Comparison of ENCODE assay signal across 1 cellular context in the genomic region with DNA sequence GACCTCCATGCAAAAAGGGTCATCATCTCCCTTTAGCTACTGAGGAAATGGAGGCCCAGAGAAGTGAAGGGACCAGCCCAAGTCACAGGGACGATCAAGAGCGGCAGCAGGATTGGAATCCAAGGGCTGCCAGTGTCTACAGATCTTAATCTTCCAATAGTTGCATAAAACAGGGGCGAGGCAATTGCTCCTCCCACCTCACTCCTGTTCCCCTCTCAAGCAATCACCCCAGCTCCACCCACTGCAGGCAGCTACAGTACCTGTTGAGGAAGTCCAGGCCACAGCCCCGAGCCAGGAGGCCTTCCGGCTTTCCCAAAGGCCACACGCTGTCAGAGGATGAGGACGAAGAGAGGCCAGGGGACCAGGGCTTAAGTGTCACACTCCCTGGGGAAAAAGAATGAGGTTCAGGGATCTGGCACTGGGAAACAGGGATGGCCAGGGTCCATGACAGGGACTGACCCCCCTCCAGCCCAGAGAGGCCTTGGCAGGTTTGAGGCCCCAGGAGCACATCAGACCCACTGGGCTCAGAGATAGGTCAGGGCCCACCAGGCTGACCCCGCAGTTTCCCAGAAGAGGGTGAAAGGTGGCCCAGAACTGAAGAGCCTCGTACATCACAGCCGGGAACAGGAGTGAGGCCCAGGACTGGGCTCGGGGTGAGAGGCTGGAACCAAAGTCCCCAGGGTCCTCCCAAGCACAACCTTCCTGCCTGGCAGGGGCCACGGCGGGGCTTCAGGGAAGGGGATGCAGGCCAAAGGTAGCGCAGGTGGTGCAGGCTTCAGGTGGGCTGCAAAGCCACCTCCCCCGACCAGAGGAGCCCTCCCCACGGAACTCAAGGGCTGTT.
TF ChIP-seq lines count a peak whose summit lies in the region.

No MANE protein-coding gene starts in this region.

TF ChIP-seq in HepG2, 621 proteins besides CTCF, POLR2A, EP300 and RAD21 (continued from another document and continues in another):
- TF ChIP-seq ZNF558 (CRISPR knock-in tag; IDR thresholded peaks at IDR 0.05; ENCODE audit: borderline replicate concordance) (0 out of 2 replicates have a peak, but pooled peaks have one; percentile 1), NFATC3 (CRISPR knock-in tag; IDR thresholded peaks at IDR 0.05) (no peak), U2AF2 (IDR thresholded peaks at IDR 0.05; ENCODE audit: low read depth, low read length) (no peak), ZFP1 (CRISPR knock-in tag; IDR thresholded peaks at IDR 0.05) (no peak), KLF6 (CRISPR knock-in tag; IDR thresholded peaks at IDR 0.05) (no peak), SALL2 (CRISPR knock-in tag; IDR thresholded peaks at IDR 0.05) (peak; percentile 27), ADNP (CRISPR knock-in tag; IDR thresholded peaks at IDR 0.05) (no peak), TBX3 (IDR thresholded peaks at IDR 0.05; ENCODE audit: borderline replicate concordance) (no peak), RXRB (CRISPR knock-in tag; IDR thresholded peaks at IDR 0.05; ENCODE audit: borderline replicate concordance) (no peak; the same call in 1 of the 2 replicates), KAT2B (IDR thresholded peaks at IDR 0.05; ENCODE audit: borderline replicate concordance, low read depth, low read length) (no peak), HDAC6 (IDR thresholded peaks at IDR 0.05; ENCODE audit: low read depth, low read length) (no peak)
- TF ChIP-seq, protein P1, sequence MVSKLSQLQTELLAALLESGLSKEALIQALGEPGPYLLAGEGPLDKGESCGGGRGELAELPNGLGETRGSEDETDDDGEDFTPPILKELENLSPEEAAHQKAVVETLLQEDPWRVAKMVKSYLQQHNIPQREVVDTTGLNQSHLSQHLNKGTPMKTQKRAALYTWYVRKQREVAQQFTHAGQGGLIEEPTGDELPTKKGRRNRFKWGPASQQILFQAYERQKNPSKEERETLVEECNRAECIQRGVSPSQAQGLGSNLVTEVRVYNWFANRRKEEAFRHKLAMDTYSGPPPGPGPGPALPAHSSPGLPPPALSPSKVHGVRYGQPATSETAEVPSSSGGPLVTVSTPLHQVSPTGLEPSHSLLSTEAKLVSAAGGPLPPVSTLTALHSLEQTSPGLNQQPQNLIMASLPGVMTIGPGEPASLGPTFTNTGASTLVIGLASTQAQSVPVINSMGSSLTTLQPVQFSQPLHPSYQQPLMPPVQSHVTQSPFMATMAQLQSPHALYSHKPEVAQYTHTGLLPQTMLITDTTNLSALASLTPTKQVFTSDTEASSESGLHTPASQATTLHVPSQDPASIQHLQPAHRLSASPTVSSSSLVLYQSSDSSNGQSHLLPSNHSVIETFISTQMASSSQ (IDR thresholded peaks at IDR 0.05; ENCODE audit: low read depth), result no peak
- TF ChIP-seq, protein P1 (CRISPR knock-in tag; IDR thresholded peaks at IDR 0.05; ENCODE audit: borderline replicate concordance), result no peak
- TF ChIP-seq, protein P2, sequence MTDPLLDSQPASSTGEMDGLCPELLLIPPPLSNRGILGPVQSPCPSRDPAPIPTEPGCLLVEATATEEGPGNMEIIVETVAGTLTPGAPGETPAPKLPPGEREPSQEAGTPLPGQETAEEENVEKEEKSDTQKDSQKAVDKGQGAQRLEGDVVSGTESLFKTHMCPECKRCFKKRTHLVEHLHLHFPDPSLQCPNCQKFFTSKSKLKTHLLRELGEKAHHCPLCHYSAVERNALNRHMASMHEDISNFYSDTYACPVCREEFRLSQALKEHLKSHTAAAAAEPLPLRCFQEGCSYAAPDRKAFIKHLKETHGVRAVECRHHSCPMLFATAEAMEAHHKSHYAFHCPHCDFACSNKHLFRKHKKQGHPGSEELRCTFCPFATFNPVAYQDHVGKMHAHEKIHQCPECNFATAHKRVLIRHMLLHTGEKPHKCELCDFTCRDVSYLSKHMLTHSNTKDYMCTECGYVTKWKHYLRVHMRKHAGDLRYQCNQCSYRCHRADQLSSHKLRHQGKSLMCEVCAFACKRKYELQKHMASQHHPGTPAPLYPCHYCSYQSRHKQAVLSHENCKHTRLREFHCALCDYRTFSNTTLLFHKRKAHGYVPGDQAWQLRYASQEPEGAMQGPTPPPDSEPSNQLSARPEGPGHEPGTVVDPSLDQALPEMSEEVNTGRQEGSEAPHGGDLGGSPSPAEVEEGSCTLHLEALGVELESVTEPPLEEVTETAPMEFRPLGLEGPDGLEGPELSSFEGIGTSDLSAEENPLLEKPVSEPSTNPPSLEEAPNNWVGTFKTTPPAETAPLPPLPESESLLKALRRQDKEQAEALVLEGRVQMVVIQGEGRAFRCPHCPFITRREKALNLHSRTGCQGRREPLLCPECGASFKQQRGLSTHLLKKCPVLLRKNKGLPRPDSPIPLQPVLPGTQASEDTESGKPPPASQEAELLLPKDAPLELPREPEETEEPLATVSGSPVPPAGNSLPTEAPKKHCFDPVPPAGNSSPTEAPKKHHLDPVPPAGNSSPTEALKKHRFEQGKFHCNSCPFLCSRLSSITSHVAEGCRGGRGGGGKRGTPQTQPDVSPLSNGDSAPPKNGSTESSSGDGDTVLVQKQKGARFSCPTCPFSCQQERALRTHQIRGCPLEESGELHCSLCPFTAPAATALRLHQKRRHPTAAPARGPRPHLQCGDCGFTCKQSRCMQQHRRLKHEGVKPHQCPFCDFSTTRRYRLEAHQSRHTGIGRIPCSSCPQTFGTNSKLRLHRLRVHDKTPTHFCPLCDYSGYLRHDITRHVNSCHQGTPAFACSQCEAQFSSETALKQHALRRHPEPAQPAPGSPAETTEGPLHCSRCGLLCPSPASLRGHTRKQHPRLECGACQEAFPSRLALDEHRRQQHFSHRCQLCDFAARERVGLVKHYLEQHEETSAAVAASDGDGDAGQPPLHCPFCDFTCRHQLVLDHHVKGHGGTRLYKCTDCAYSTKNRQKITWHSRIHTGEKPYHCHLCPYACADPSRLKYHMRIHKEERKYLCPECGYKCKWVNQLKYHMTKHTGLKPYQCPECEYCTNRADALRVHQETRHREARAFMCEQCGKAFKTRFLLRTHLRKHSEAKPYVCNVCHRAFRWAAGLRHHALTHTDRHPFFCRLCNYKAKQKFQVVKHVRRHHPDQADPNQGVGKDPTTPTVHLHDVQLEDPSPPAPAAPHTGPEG (CRISPR knock-in tag; IDR thresholded peaks at IDR 0.05), result no peak
- TF ChIP-seq, protein P3, sequence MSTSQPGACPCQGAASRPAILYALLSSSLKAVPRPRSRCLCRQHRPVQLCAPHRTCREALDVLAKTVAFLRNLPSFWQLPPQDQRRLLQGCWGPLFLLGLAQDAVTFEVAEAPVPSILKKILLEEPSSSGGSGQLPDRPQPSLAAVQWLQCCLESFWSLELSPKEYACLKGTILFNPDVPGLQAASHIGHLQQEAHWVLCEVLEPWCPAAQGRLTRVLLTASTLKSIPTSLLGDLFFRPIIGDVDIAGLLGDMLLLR (CRISPR knock-in tag; IDR thresholded peaks at IDR 0.05), result no peak
- TF ChIP-seq, protein P4, sequence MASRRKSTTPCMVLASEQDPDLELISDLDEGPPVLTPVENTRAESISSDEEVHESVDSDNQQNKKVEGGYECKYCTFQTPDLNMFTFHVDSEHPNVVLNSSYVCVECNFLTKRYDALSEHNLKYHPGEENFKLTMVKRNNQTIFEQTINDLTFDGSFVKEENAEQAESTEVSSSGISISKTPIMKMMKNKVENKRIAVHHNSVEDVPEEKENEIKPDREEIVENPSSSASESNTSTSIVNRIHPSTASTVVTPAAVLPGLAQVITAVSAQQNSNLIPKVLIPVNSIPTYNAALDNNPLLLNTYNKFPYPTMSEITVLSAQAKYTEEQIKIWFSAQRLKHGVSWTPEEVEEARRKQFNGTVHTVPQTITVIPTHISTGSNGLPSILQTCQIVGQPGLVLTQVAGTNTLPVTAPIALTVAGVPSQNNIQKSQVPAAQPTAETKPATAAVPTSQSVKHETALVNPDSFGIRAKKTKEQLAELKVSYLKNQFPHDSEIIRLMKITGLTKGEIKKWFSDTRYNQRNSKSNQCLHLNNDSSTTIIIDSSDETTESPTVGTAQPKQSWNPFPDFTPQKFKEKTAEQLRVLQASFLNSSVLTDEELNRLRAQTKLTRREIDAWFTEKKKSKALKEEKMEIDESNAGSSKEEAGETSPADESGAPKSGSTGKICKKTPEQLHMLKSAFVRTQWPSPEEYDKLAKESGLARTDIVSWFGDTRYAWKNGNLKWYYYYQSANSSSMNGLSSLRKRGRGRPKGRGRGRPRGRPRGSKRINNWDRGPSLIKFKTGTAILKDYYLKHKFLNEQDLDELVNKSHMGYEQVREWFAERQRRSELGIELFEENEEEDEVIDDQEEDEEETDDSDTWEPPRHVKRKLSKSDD (CRISPR knock-in tag; IDR thresholded peaks at IDR 0.05; ENCODE audit: low read depth), result no peak; the same call in 1 of the 2 replicates
- TF ChIP-seq, protein P5, sequence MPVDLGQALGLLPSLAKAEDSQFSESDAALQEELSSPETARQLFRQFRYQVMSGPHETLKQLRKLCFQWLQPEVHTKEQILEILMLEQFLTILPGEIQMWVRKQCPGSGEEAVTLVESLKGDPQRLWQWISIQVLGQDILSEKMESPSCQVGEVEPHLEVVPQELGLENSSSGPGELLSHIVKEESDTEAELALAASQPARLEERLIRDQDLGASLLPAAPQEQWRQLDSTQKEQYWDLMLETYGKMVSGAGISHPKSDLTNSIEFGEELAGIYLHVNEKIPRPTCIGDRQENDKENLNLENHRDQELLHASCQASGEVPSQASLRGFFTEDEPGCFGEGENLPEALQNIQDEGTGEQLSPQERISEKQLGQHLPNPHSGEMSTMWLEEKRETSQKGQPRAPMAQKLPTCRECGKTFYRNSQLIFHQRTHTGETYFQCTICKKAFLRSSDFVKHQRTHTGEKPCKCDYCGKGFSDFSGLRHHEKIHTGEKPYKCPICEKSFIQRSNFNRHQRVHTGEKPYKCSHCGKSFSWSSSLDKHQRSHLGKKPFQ (CRISPR knock-in tag; IDR thresholded peaks at IDR 0.05; ENCODE audit: insufficient replicate concordance), result no peak
- TF ChIP-seq, protein P6, sequence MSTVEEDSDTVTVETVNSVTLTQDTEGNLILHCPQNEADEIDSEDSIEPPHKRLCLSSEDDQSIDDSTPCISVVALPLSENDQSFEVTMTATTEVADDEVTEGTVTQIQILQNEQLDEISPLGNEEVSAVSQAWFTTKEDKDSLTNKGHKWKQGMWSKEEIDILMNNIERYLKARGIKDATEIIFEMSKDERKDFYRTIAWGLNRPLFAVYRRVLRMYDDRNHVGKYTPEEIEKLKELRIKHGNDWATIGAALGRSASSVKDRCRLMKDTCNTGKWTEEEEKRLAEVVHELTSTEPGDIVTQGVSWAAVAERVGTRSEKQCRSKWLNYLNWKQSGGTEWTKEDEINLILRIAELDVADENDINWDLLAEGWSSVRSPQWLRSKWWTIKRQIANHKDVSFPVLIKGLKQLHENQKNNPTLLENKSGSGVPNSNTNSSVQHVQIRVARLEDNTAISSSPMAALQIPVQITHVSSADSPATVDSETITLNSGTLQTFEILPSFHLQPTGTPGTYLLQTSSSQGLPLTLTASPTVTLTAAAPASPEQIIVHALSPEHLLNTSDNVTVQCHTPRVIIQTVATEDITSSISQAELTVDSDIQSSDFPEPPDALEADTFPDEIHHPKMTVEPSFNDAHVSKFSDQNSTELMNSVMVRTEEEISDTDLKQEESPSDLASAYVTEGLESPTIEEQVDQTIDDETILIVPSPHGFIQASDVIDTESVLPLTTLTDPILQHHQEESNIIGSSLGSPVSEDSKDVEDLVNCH (CRISPR knock-in tag; IDR thresholded peaks at IDR 0.05), result no peak
- TF ChIP-seq, protein P7, sequence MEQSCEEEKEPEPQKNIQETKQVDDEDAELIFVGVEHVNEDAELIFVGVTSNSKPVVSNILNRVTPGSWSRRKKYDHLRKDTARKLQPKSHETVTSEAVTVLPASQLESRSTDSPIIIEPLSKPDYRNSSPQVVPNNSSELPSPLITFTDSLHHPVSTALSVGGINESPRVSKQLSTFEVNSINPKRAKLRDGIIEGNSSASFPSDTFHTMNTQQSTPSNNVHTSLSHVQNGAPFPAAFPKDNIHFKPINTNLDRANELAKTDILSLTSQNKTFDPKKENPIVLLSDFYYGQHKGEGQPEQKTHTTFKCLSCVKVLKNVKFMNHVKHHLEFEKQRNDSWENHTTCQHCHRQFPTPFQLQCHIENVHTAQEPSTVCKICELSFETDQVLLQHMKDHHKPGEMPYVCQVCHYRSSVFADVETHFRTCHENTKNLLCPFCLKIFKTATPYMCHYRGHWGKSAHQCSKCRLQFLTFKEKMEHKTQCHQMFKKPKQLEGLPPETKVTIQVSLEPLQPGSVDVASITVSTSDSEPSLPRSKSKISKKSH (CRISPR knock-in tag; IDR thresholded peaks at IDR 0.05; ENCODE audit: borderline replicate concordance), result no peak
- TF ChIP-seq, protein P8, sequence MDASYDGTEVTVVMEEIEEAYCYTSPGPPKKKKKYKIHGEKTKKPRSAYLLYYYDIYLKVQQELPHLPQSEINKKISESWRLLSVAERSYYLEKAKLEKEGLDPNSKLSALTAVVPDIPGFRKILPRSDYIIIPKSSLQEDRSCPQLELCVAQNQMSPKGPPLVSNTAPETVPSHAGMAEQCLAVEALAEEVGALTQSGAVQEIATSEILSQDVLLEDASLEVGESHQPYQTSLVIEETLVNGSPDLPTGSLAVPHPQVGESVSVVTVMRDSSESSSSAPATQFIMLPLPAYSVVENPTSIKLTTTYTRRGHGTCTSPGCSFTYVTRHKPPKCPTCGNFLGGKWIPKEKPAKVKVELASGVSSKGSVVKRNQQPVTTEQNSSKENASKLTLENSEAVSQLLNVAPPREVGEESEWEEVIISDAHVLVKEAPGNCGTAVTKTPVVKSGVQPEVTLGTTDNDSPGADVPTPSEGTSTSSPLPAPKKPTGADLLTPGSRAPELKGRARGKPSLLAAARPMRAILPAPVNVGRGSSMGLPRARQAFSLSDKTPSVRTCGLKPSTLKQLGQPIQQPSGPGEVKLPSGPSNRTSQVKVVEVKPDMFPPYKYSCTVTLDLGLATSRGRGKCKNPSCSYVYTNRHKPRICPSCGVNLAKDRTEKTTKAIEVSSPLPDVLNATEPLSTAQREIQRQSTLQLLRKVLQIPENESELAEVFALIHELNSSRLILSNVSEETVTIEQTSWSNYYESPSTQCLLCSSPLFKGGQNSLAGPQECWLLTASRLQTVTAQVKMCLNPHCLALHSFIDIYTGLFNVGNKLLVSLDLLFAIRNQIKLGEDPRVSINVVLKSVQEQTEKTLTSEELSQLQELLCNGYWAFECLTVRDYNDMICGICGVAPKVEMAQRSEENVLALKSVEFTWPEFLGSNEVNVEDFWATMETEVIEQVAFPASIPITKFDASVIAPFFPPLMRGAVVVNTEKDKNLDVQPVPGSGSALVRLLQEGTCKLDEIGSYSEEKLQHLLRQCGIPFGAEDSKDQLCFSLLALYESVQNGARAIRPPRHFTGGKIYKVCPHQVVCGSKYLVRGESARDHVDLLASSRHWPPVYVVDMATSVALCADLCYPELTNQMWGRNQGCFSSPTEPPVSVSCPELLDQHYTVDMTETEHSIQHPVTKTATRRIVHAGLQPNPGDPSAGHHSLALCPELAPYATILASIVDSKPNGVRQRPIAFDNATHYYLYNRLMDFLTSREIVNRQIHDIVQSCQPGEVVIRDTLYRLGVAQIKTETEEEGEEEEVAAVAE (CRISPR knock-in tag; IDR thresholded peaks at IDR 0.05; ENCODE audit: borderline replicate concordance), result no peak
